ENCODE assay signal across 21 cellular contexts in genomic region chr16:87223656-87224248, GRCh38.
"Had no signal": no experiment of that assay in that cellular context is flagged by ENCODE, and none has a peak within 500 bp of the region (broad histone marks: within the 10 kb centered on the region; RNA-seq: fewer than 3 reads in every experiment).

No MANE protein-coding gene starts in this region.

- H3K9ac ChIP-seq: KMS-11 had no signal

- H3K9me3 ChIP-seq: MG63, SJCRH30 had no signal

- H3K27ac ChIP-seq: KMS-11, SJCRH30 had no signal

- H3K4me3 ChIP-seq: MG63, SJCRH30 had no signal

- H3K4me1 ChIP-seq: SJCRH30 had no signal

- H3K4me2 ChIP-seq: KMS-11 had no signal

- ATAC-seq: Panc1, Right ventricle myocardium inferior, SK-N-SH treated with all-trans-retinoic acid at 6 μM for 48 hours had no signal

- DNase-seq: IMR-90, MG63, NCI-H1092, NCI-H1105 treated with DMSO at 0.1 percent for 48 hours, NCI-H1417 treated with DMSO at 0.1 percent for 48 hours, NCI-H146, NCI-H1694 treated with DMSO at 0.1 percent for 48 hours, NCI-H1930, NCI-H2081, NCI-H2107, NCI-H2227 treated with DMSO at 0.1 percent for 48 hours, NCI-H510A, NCI-H524 treated with DMSO at 0.1 percent for 48 hours, NCI-H69, NCI-H774, SHP77 treated with DMSO at 0.1 percent for 48 hours, SJCRH30 had no signal

- H3K27me3 ChIP-seq: MG63, SJCRH30 had no signal

- H3K36me3 ChIP-seq: MG63, SJCRH30 had no signal
